20 cellular contexts compared by ENCODE assay signal in the genomic region with DNA sequence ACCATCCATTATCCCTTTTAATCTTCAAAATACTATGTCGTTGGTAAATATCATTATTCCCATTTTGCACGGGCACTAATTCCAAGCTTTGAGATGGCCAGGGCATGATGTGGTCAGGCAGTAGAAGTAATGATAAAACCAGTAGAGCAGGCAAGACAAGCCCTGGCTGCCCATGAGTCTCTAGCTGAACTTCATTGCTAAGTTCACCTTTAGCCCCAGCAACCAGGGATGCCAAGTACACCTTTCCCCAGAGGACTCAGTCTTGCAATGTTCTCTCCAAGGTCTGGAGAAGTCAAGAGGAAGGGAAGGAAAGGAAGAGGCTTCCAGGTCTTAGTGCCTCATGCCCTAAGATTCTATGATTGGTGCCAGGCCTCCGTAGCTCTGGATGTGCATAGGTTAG.
DNase-seq lines count a peak whose midpoint lies in the region; ATAC-seq, FAIRE-seq and TF ChIP-seq lines count a peak whose summit lies in the region.
"Had no signal": no experiment of that assay in that cellular context is flagged by ENCODE, and none has a peak within 500 bp of the region (broad histone marks: within the 10 kb centered on the region; RNA-seq: fewer than 3 reads in every experiment).

No MANE protein-coding gene starts in this region.

- peaks cover 67% of the 10 kb centered on the region for H3K27me3 Mint-ChIP-seq in activated naive CD4-positive, alpha-beta T cell treated with anti-CD3 and anti-CD28 coated beads, Interleukin-2, amount 10 ng/mL, durations not matched to agents 7 days and 5 days

- CTCF ChIA-PET in activated naive CD4-positive, alpha-beta T cell treated with anti-CD3 and anti-CD28 coated beads, Interleukin-2, amount 10 ng/mL, durations not matched to agents 7 days and 5 days (lab: Charles Lee): no interaction called here

- peaks cover 2% of the 10 kb centered on the region for H3K36me3 Mint-ChIP-seq in activated naive CD4-positive, alpha-beta T cell treated with anti-CD3 and anti-CD28 coated beads, Interleukin-2, amount 10 ng/mL, durations not matched to agents 7 days and 5 days
- H3K36me3 Mint-ChIP-seq: CD8-positive, alpha-beta T cell had no signal

- H3K9me3 Mint-ChIP-seq in activated naive CD4-positive, alpha-beta T cell treated with anti-CD3 and anti-CD28 coated beads, Interleukin-2, amount 10 ng/mL, durations not matched to agents 7 days and 5 days: no peaks in the 10 kb centered on the region
- H3K9me3 Mint-ChIP-seq: CD4-positive, alpha-beta T cell; CD8-positive, alpha-beta T cell had no signal

- no peak overlapping the region for H3K27ac Mint-ChIP-seq in activated naive CD4-positive, alpha-beta T cell treated with anti-CD3 and anti-CD28 coated beads, Interleukin-2, amount 10 ng/mL, durations not matched to agents 7 days and 5 days
- H3K27ac Mint-ChIP-seq: B cell; CD4-positive, alpha-beta T cell; CD8-positive, alpha-beta T cell had no signal

- H3K4me3 Mint-ChIP-seq in activated naive CD4-positive, alpha-beta T cell treated with anti-CD3 and anti-CD28 coated beads, Interleukin-2, amount 10 ng/mL, durations not matched to agents 7 days and 5 days: no peak overlapping the region
- H3K4me3 Mint-ChIP-seq: B cell; CD4-positive, alpha-beta T cell; CD8-positive, alpha-beta T cell had no signal

- TF ChIP-seq CTCF in bronchial epithelial cell (IDR thresholded peaks at IDR 0.05; ENCODE audit: insufficient read depth, low read length, severe bottlenecking): no peak

- ATAC-seq in HG03442 (IDR thresholded peaks at IDR 0.05; ENCODE audit: unreplicated experiment): no peak
- ATAC-seq: A549; CD8-positive, alpha-beta T cell had no signal

- no peaks in the 10 kb centered on the region for H3K27me3 ChIP-seq in bronchial epithelial cell (ENCODE audit: control insufficient read depth, insufficient read depth, low read length)
- H3K27me3 ChIP-seq: BLaER1 treated with 17β-estradiol and CSF1 and Interleukin-3, amounts not matched to agents 10 nM and 100 nM had no signal

- peaks cover 10% of the 10 kb centered on the region for H3K4me1 Mint-ChIP-seq in activated naive CD4-positive, alpha-beta T cell treated with anti-CD3 and anti-CD28 coated beads, Interleukin-2, amount 10 ng/mL, durations not matched to agents 7 days and 5 days
- H3K4me1 Mint-ChIP-seq: B cell had no signal

- DNase-seq in SIG-M5 treated with dmso at 0.1 percent for 504 hours (lab: John Stamatoyannopoulos, UW; ENCODE audit: unreplicated experiment) (peak; percentile 14), SIG-M5 (lab: John Stamatoyannopoulos, UW) (no peak), bronchial epithelial cell (ENCODE audit: low read depth) (no peak), mesenteric fat pad (ENCODE audit: low spot score) (peak; percentile 20)
- DNase-seq in activated naive CD4-positive, alpha-beta T cell treated with anti-CD3 and anti-CD28 coated beads, Interleukin-2, amount 10 ng/mL, durations not matched to agents 7 days and 5 days: no peak
- DNase-seq: AML-193; Caco-2; Calu3; CD4-positive, alpha-beta T cell; CD8-positive, alpha-beta T cell; DMS79 treated with DMSO at 0.1 percent for 48 hours; GF-D8 had no signal

- no peak overlapping the region for H3K4me3 ChIP-seq in bronchial epithelial cell (ENCODE audit: low read depth, low read length)
- H3K4me3 ChIP-seq: A549; BLaER1 treated with 17β-estradiol and CSF1 and Interleukin-3, amounts not matched to agents 10 nM and 100 nM had no signal

- H3K36me3 ChIP-seq in bronchial epithelial cell (ENCODE audit: control insufficient read depth, insufficient read depth, low read length): no peaks in the 10 kb centered on the region
- H3K36me3 ChIP-seq: BLaER1 treated with 17β-estradiol and CSF1 and Interleukin-3, amounts not matched to agents 10 nM and 100 nM had no signal

- FAIRE-seq in bronchial epithelial cell (lab: Jason Lieb, UNC): peak; percentile 64
- FAIRE-seq: A549, D721Med, G401.6, GM12891, GM19239 had no signal

Comparison
In these comparisons a context has a peak if more than half of its experiments do, and no peak if none do; other contexts are left out.
1. DNase-seq: peak in SIG-M5 treated with dmso at 0.1 percent for 504 hours (single experiment) and mesenteric fat pad (single experiment); none in SIG-M5 (single experiment), bronchial epithelial cell (single experiment) and activated naive CD4-positive, alpha-beta T cell treated with anti-CD3 and anti-CD28 coated beads, Interleukin-2, amount 10 ng/mL, durations not matched to agents 7 days and 5 days (single experiment).